In genomic region chr15:99989095-99989494, GRCh38 we compare ENCODE assay signal across 15 cellular contexts.
DNase-seq lines count a peak whose midpoint lies in the region; ATAC-seq and TF ChIP-seq lines count a peak whose summit lies in the region.
"Had no signal": no experiment of that assay in that cellular context is flagged by ENCODE, and none has a peak within 500 bp of the region (broad histone marks: within the 10 kb centered on the region; RNA-seq: fewer than 3 reads in every experiment).

No MANE protein-coding gene starts in this region.

- H3K79me2 ChIP-seq in mammary epithelial cell (ENCODE audit: insufficient read depth, low read length), result no peaks in the 10 kb centered on the region

- H3K9ac ChIP-seq in mammary epithelial cell (ENCODE audit: insufficient read depth, low read length), result no peak overlapping the region
- H3K9ac ChIP-seq: GM23248 had no signal

- DNase-seq in Peyer's patch (peak in 2 of 3 donors; percentile 27 to 40), chondrocyte (ENCODE audit: low spot score) (peak; percentile 63), mesenteric fat pad (ENCODE audit: low spot score) (peak; percentile 57), sciatic nerve (ENCODE audit: low spot score) (peak; percentile 18), kidney glomerular epithelial cell (lab: John Stamatoyannopoulos, UW) (no peak), mammary epithelial cell (no peak), putamen (ENCODE audit: low spot score) (no peak)
- DNase-seq: C1 segment of cervical spinal cord; Calu3; CD4-positive, alpha-beta T cell; DMS 273 treated with DMSO at 0.1 percent for 48 hours; GM23248; H7 had no signal

- H3K4me2 ChIP-seq in mammary epithelial cell (ENCODE audit: insufficient read depth, low read depth, low read length), result no peak overlapping the region

- H3K9me3 ChIP-seq in Peyer's patch (no peaks in the 10 kb centered on the region), mammary epithelial cell (replicated peaks; ENCODE audit: insufficient read depth, low read length) (peaks cover 2% of the 10 kb centered on the region)

- H3K4me1 Mint-ChIP-seq in chondrocyte (ENCODE audit: low read depth), result peaks cover 14% of the 10 kb centered on the region
- H3K4me1 Mint-ChIP-seq: B cell had no signal

- no peak overlapping the region for H3K27ac Mint-ChIP-seq in chondrocyte (ENCODE audit: unreplicated experiment)
- H3K27ac Mint-ChIP-seq: B cell; CD4-positive, alpha-beta T cell had no signal

- TF ChIP-seq CTCF in Peyer's patch (IDR thresholded peaks at IDR 0.05) (no peak), chondrocyte (IDR thresholded peaks at IDR 0.05) (no peak), mammary epithelial cell (conservative IDR thresholded peaks at IDR 0.05 in 1 of 2, IDR thresholded peaks at IDR 0.05 in 1 of 2; ENCODE audit: extremely low read depth in 1 of 2, insufficient read depth in 1 of 2, low read depth in 1 of 2, low read length in 2 of 2) (no peak)

- WGBS in mammary epithelial cell (ENCODE audit: low coverage, missing lambda C conversion rate), result 76% methylated on average over 5 of the region's 9 CpGs

- in situ Hi-C loops in mammary epithelial cell (cut with MboI; ENCODE audit: low sequenced_read_pairs in 2 of 2), result no loop called here

- no TSS peak for BruUV-seq in mammary epithelial cell (replicated peaks; lab: Mats Ljungman, UMichigan)

- H3K27ac ChIP-seq in Peyer's patch (no peak overlapping the region), mammary epithelial cell (ENCODE audit: insufficient read depth, low read depth, low read length) (no peak overlapping the region)
- H3K27ac ChIP-seq: GM23248 had no signal

- H3K4me1 ChIP-seq in Peyer's patch (no peaks in the 10 kb centered on the region), mammary epithelial cell (ENCODE audit: insufficient read depth, low read length) (no peaks in the 10 kb centered on the region)

- no peaks in the 10 kb centered on the region for H3K27me3 Mint-ChIP-seq in chondrocyte (ENCODE audit: low read depth)
- H3K27me3 Mint-ChIP-seq: CD4-positive, alpha-beta T cell had no signal

- intact Hi-C loops in sciatic nerve (cut with DNase I), result no loop called here
- intact Hi-C loops in mammary epithelial cell (cut with micrococcal nuclease), result no loop called here

- no peak overlapping the region for H2AFZ ChIP-seq in mammary epithelial cell (ENCODE audit: low read depth, low read length)
- H2AFZ ChIP-seq: GM23248 had no signal

- CTCF ChIA-PET in mammary epithelial cell (lab: Charles Lee; ENCODE audit: low non-redundant PET), result no interaction called here

- no peaks in the 10 kb centered on the region for H3K36me3 ChIP-seq in Peyer's patch
- no peaks in the 10 kb centered on the region for H3K36me3 ChIP-seq in mammary epithelial cell (ENCODE audit: insufficient read depth, low read length)

- H3K27me3 ChIP-seq in Peyer's patch, result no peaks in the 10 kb centered on the region
- peaks cover 4% of the 10 kb centered on the region for H3K27me3 ChIP-seq in mammary epithelial cell (ENCODE audit: insufficient read depth, low read length)

- peaks cover 8% of the 10 kb centered on the region for H3K9me3 Mint-ChIP-seq in chondrocyte (ENCODE audit: low read depth)
- H3K9me3 Mint-ChIP-seq: CD4-positive, alpha-beta T cell had no signal

- no peak overlapping the region for H3K4me3 Mint-ChIP-seq in chondrocyte (ENCODE audit: unreplicated experiment)
- H3K4me3 Mint-ChIP-seq: B cell; CD4-positive, alpha-beta T cell had no signal

- dilution Hi-C loops in mammary epithelial cell (cut with HindIII; ENCODE audit: low sequenced_read_pairs), result no loop called here

- peaks cover 10% of the 10 kb centered on the region for H3K36me3 Mint-ChIP-seq in chondrocyte (ENCODE audit: low read depth)

- ATAC-seq in sciatic nerve, result no peak
- ATAC-seq: GM12878 had no signal

- H3K4me3 ChIP-seq in Peyer's patch (no peak overlapping the region), mammary epithelial cell (replicated peaks in 1 of 3; ENCODE audit: insufficient read depth in 1 of 3, low read depth in 2 of 3, low read length in 3 of 3) (no peak overlapping the region)
- H3K4me3 ChIP-seq: GM12878, GM23248 had no signal

- no peak for TF ChIP-seq POLR2A in Peyer's patch (IDR thresholded peaks at IDR 0.05)

- H4K20me1 ChIP-seq in mammary epithelial cell (ENCODE audit: insufficient read depth, low read length), result no peaks in the 10 kb centered on the region

Comparison
In these comparisons a context has a peak if more than half of its experiments do, and no peak if none do; other contexts are left out.
1. DNase-seq: peak in Peyer's patch (2 of 3), chondrocyte (single experiment), mesenteric fat pad (single experiment) and sciatic nerve (single experiment); none in kidney glomerular epithelial cell (single experiment), mammary epithelial cell (single experiment) and putamen (single experiment).